Comparison of ENCODE assay signal across 8 cellular contexts in genomic region chr9:91423785-91424402, GRCh38. TPM values are rescaled to one million over a fixed set of nuclear protein-coding genes. Genes with fewer than 3 reads are reported as not detected.
A peak's percentile ranks its signal among the peaks of the same experiment; 100 is the strongest.
DNase-seq lines count a peak whose midpoint lies in the region; ATAC-seq and TF ChIP-seq lines count a peak whose summit lies in the region.

Gene NFIL3, minus strand, starts transcription at chr9:91423832. Its CDS starts 13,098 bp downstream, at chr9:91410734.

- H3K27me3 Mint-ChIP-seq in CD8-positive, alpha-beta T cell (ENCODE audit: low read depth): peaks cover 23% of the 10 kb centered on the region

- intact Hi-C loops in CD8-positive, alpha-beta T cell (cut with DNase I, micrococcal nuclease): loop anchor here (1.0 to 10.0 kb wide), 10 partner anchors 63 to 1819 kb away; partner anchors contain the start of genes AUH (in 2 of the 2), SPTLC1 (in 2 of the 2) and GADD45G (in 1 of the 2)
- intact Hi-C loops in PC-9 (cut with micrococcal nuclease; ENCODE audit: unreplicated experiment): loop anchor here (1.0 to 5.0 kb wide), 6 partner anchors 63 to 423 kb away; partner anchors contain the start of gene AUH

- peak within 1 kb of the TSS; percentile 17 for H3K27ac ChIP-seq in CD8-positive, alpha-beta T cell (ENCODE audit: low read depth, low read length)
- H3K27ac ChIP-seq in PC-9 (peak within 1 kb of the TSS; percentile 71), muscle layer of colon (ENCODE audit: low read depth, low read length) (peak within 1 kb of the TSS; percentile 95)

- no peaks in the 10 kb centered on the region for H3K9me3 Mint-ChIP-seq in CD8-positive, alpha-beta T cell

- peaks cover 15% of the 10 kb centered on the region for H3K27me3 ChIP-seq in CD8-positive, alpha-beta T cell (ENCODE audit: insufficient read depth, low read length)
- H3K27me3 ChIP-seq in PC-9 (ENCODE audit: insufficient read depth, low read depth) (no peaks in the 10 kb centered on the region), muscle layer of colon (ENCODE audit: control insufficient read depth in 1 of 2, insufficient read depth in 2 of 2, low read length in 2 of 2) (no peaks in the 10 kb centered on the region)

- H3K27ac Mint-ChIP-seq in CD8-positive, alpha-beta T cell: peak within 1 kb of the TSS; percentile 85

- H3K9me2 ChIP-seq in PC-9 (ENCODE audit: insufficient read depth): no peaks in the 10 kb centered on the region

- peaks cover 44% of the 10 kb centered on the region for H3K4me1 Mint-ChIP-seq in CD8-positive, alpha-beta T cell (ENCODE audit: low read depth)

- H3K4me1 ChIP-seq in CD8-positive, alpha-beta T cell (ENCODE audit: insufficient read depth, low read length): peaks cover 38% of the 10 kb centered on the region
- H3K4me1 ChIP-seq in PC-9 (replicated peaks; ENCODE audit: insufficient read depth) (peaks cover 43% of the 10 kb centered on the region), muscle layer of colon (ENCODE audit: insufficient read depth, low read length) (peaks cover 15% of the 10 kb centered on the region)

- H3K79me2 ChIP-seq in PC-9 (ENCODE audit: low read depth): peaks cover 40% of the 10 kb centered on the region

- no peaks in the 10 kb centered on the region for H4K20me1 ChIP-seq in PC-9 (ENCODE audit: insufficient read depth)

- DNase-seq in CD8-positive, alpha-beta T cell: peak; percentile 28 to 80 (median 60)
- DNase-seq in HT-29 (ENCODE audit: low spot score) (peak; percentile 74), PC-9 (peak; percentile 45 to 82)
- peak; percentile 78 to 84 for DNase-seq in activated T-cell treated with anti-CD3 and anti-CD28 coated beads, Interleukin-2, amount 50 U/mL, for 48 hours
- peak; percentile 32 for DNase-seq in stimulated activated CD8-positive, alpha-beta memory T cell treated with anti-CD3 and anti-CD28 coated beads, Interleukin-7, amount 100 ng/mL, for 24 hours (ENCODE audit: low read depth)

- no peak for TF ChIP-seq CTCF in CD8-positive, alpha-beta T cell (IDR thresholded peaks at IDR 0.05)
- no peak for TF ChIP-seq CTCF in PC-9 (conservative IDR thresholded peaks at IDR 0.05)

- H3K9ac ChIP-seq in muscle layer of colon (ENCODE audit: low read length): peak within 1 kb of the TSS; percentile 92

- H3K36me3 ChIP-seq in CD8-positive, alpha-beta T cell (ENCODE audit: insufficient read depth, low read length): no peaks in the 10 kb centered on the region
- H3K36me3 ChIP-seq in PC-9 (ENCODE audit: low read depth) (no peaks in the 10 kb centered on the region), muscle layer of colon (ENCODE audit: insufficient read depth, low read length) (no peaks in the 10 kb centered on the region)

- H2AFZ ChIP-seq in PC-9: peak within 1 kb of the TSS; percentile 84

- BruUV-seq in PC-9 (replicated peaks; lab: Mats Ljungman, UMichigan): no TSS peak

- CTCF ChIA-PET in CD8-positive, alpha-beta T cell (lab: Charles Lee): interaction anchor here (0.6 to 6.7 kb wide), 5 partner anchors 10 to 509 kb away, joined by 3 to 85 read pairs (median 3); partner anchors contain the start of gene AUH
- CTCF ChIA-PET in PC-9 (lab: Charles Lee): interaction anchor here (0.6 to 1.1 kb wide), 2 partner anchors 63 to 114 kb away, joined by 3 to 8 read pairs; no protein-coding TSS in a partner anchor

- peaks cover 3% of the 10 kb centered on the region for H3K36me3 Mint-ChIP-seq in CD8-positive, alpha-beta T cell

- peak within 1 kb of the TSS; percentile 88 for H3K4me2 ChIP-seq in PC-9

- H3K9me3 ChIP-seq in CD8-positive, alpha-beta T cell (ENCODE audit: low read length): no peaks in the 10 kb centered on the region
- H3K9me3 ChIP-seq in PC-9 (ENCODE audit: insufficient read depth, low read depth): no peaks in the 10 kb centered on the region
- H3K9me3 ChIP-seq in muscle layer of colon (ENCODE audit: low read length): no peaks in the 10 kb centered on the region

- peaks cover 44% of the 10 kb centered on the region for H3F3A ChIP-seq in PC-9 (ENCODE audit: insufficient read depth, low read depth)

- H3K4me3 Mint-ChIP-seq in CD8-positive, alpha-beta T cell: peak within 1 kb of the TSS; percentile 94

- peak; percentile 72 for ATAC-seq in CD8-positive, alpha-beta T cell
- ATAC-seq in GM19468 (IDR thresholded peaks at IDR 0.05; ENCODE audit: extremely low read depth, unreplicated experiment): peak; percentile 95
- peak; percentile 86 for ATAC-seq in esophagus mucosa

- peak within 1 kb of the TSS; percentile 62 for H3K4me3 ChIP-seq in CD8-positive, alpha-beta T cell (ENCODE audit: low read depth, low read length)
- peak within 1 kb of the TSS; percentile 91 for H3K4me3 ChIP-seq in PC-9
- H3K4me3 ChIP-seq in muscle layer of colon (ENCODE audit: low read depth in 1 of 2, low read length in 2 of 2): peak within 1 kb of the TSS; percentile 86 to 91

- POLR2A ChIA-PET in CD8-positive, alpha-beta T cell (lab: Charles Lee): interaction anchor here (1.0 to 2.5 kb wide), 2 partner anchors 62 to 230 kb away, joined by 4 to 19 read pairs; partner anchors contain the start of gene AUH
- POLR2A ChIA-PET in PC-9 (lab: Charles Lee; ENCODE audit: unreplicated experiment): interaction anchor here (0.6 to 0.8 kb wide), 9 partner anchors 30 to 1792 kb away, joined by 4 to 26 read pairs (median 6); no protein-coding TSS in a partner anchor

RNA-seq across cellular contexts. Expression of gene NFIL3, which starts in this region (rescaled TPM):
- 10 to 100 TPM; 42.9 to 43.1 TPM for total RNA-seq in CD8-positive, alpha-beta T cell
- 1.2 and 1.4 TPM in 2 replicates for total RNA-seq in HT-29 (2014; rRNA removed; shearing (Covaris generic))
- total RNA-seq in PC-9 (2021) (8.5 and 9.3 TPM in 2 replicates), esophagus mucosa (19.4 TPM)

Comparison
In these comparisons a context has a peak if more than half of its experiments do, and no peak if none do; other contexts are left out.
1. Peak in every context shown above with its lines: DNase-seq, ATAC-seq, H3K4me3 ChIP-seq and H3K27ac ChIP-seq.
2. H3K27ac ChIP-seq: peak in every context shown above with its lines; median percentile 95 in muscle layer of colon; 71 in PC-9; 17 in CD8-positive, alpha-beta T cell.